In the genomic region with DNA sequence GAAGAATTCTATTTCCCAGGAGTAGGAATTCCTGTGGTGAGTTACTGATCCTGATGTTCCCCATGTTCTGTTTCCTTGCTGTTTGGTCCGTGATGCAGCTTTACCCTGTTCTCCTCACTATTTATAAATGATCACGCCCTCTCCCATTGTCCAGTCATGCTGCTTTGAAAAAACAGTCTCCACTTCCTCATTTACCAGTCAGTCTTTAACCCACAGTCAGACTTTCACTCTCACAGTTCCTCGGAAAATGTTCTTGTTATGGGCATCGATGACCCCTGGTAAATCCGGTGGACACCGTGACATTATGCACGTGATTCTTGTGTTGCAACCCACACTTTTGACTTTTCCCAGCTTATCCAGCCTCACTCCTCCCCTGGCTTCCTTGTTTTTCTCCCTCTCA, we compare ENCODE assay signal across 8 cellular contexts. TPM values are rescaled to one million over a fixed set of nuclear protein-coding genes. Genes with fewer than 3 reads are reported as not detected.
A peak's percentile ranks its signal among the peaks of the same experiment; 100 is the strongest.
DNase-seq lines count a peak whose midpoint lies in the region; ATAC-seq, FAIRE-seq and TF ChIP-seq lines count a peak whose summit lies in the region.

No MANE protein-coding gene starts in this region.

- ATAC-seq in GM21447 (IDR thresholded peaks at IDR 0.05; ENCODE audit: unreplicated experiment) = peak; percentile 100
- ATAC-seq in HG03521 (IDR thresholded peaks at IDR 0.05; ENCODE audit: unreplicated experiment) = peak; percentile 99

- CTCF ChIA-PET in HEK293T (lab: Yijun Ruan, JAX) = no interaction called here

- FAIRE-seq in urothelium cell line (lab: Jason Lieb, UNC) (peak; percentile 20), HTR-8/SVneo (lab: Jason Lieb, UNC) (no peak)

- POLR2A ChIA-PET in HEK293T (lab: Yijun Ruan, JAX) = no interaction called here

- peak; percentile 89 for DNase-seq in DMS53 (lab: John Stamatoyannopoulos, UW)
- DNase-seq in dermis blood vessel endothelial cell = peak; percentile 53
- DNase-seq in urothelium cell line (ENCODE audit: low spot score) = no peak
- DNase-seq in HTR-8/SVneo (ENCODE audit: insufficient read length, low spot score) = no peak
- DNase-seq in HEK293T (ENCODE audit: extremely low spot score) = no peak
- DNase-seq in SW 1271 (lab: John Stamatoyannopoulos, UW) = no peak

TF ChIP-seq in HEK293T, 16 proteins besides CTCF, POLR2A, EP300 and RAD21:
- no peak for TF ChIP-seq FOXM1 (IDR thresholded peaks at IDR 0.05; ENCODE audit: borderline replicate concordance)
- no peak for TF ChIP-seq BHLHE40 (IDR thresholded peaks at IDR 0.05; ENCODE audit: borderline replicate concordance)
- no peak for TF ChIP-seq ARNT (IDR thresholded peaks at IDR 0.05)
- no peak for TF ChIP-seq ELF4 (IDR thresholded peaks at IDR 0.05)
- TF ChIP-seq SUZ12 (IDR thresholded peaks at IDR 0.05) = no peak
- TF ChIP-seq HDGF (IDR thresholded peaks at IDR 0.05; ENCODE audit: borderline replicate concordance) = no peak
- TF ChIP-seq NFRKB (IDR thresholded peaks at IDR 0.05) = no peak
- TF ChIP-seq FOXA1 (IDR thresholded peaks at IDR 0.05) = no peak
- no peak for TF ChIP-seq FOXK2 (IDR thresholded peaks at IDR 0.05)
- no peak for TF ChIP-seq SP1 (IDR thresholded peaks at IDR 0.05)
- no peak for TF ChIP-seq L3MBTL2 (conservative IDR thresholded peaks at IDR 0.05)
- no peak for TF ChIP-seq TARDBP (IDR thresholded peaks at IDR 0.05)
- no peak for TF ChIP-seq LEF1 (IDR thresholded peaks at IDR 0.05; ENCODE audit: borderline replicate concordance)
- TF ChIP-seq ZNF384 (IDR thresholded peaks at IDR 0.05) = no peak
- no peak for TF ChIP-seq PKNOX1 (IDR thresholded peaks at IDR 0.05)
- TF ChIP-seq CTBP1 (IDR thresholded peaks at IDR 0.05; ENCODE audit: borderline replicate concordance) = no peak

RNA-seq across cellular contexts. Expression of gene SCIN, which starts 14.4 kb away (rescaled TPM):
- total RNA-seq in dermis blood vessel endothelial cell = 0.17 and 2.6 TPM in 2 replicates

Comparison
In these comparisons a context has a peak if more than half of its experiments do, and no peak if none do; other contexts are left out.
1. DNase-seq: peak in DMS53 (single experiment) and dermis blood vessel endothelial cell (single experiment); none in urothelium cell line (single experiment), HTR-8/SVneo (single experiment), HEK293T (single experiment) and SW 1271 (0 of 2).